Comparison of ENCODE assay signal across 20 cellular contexts in the genomic region with DNA sequence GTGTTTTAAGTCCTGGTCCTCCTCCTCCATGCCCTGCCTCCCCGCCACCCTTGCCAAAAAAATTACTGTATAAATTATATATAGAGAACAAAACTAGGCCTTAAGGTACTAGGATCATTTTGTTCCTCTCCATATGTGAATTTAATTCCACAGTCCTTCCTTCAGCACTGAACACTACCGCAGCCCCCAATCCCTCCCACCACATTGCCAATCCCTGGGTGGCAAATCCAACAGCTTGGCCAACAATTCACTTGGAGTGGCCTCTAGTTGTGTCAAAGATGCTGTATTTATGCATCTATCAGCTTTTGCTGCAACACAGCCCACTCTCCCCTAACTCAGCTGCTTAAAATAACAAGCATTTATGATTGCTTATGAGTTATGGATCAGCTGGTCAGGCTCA. TPM values are rescaled to one million over a fixed set of nuclear protein-coding genes. Genes with fewer than 3 reads are reported as not detected.
DNase-seq lines count a peak whose midpoint lies in the region; ATAC-seq and TF ChIP-seq lines count a peak whose summit lies in the region.
"Had no signal": no experiment of that assay in that cellular context is flagged by ENCODE, and none has a peak within 500 bp of the region (broad histone marks: within the 10 kb centered on the region; RNA-seq: fewer than 3 reads in every experiment).

No MANE protein-coding gene starts in this region.

- H3K4me1 ChIP-seq in heart right ventricle, result peaks cover 3 to 45% (median 22%) of the 10 kb centered on the region in 9 donors
- H3K4me1 ChIP-seq: BE2C had no signal

- H3K36me3 ChIP-seq in heart right ventricle, result peaks cover 0 to 10% (median 0%) of the 10 kb centered on the region in 9 donors
- H3K36me3 ChIP-seq: BE2C had no signal

- CTCF ChIA-PET in AG04450 (lab: Charles Lee), result no interaction called here

- H3K27ac ChIP-seq in heart right ventricle (peak overlapping the region in 6 of 10 donors; percentile 4 to 72 (median 41)), AG04450 (ENCODE audit: low read depth, low read length) (peak overlapping the region; percentile 21)

- 97 to 100% methylated on average over 2 of the region's 2 CpGs for WGBS in heart right ventricle, 2 donors

- no peaks in the 10 kb centered on the region for H3K27me3 ChIP-seq in heart right ventricle
- H3K27me3 ChIP-seq in AG04450 (ENCODE audit: control insufficient read depth, insufficient read depth, low read length), result peaks cover 4% of the 10 kb centered on the region
- H3K27me3 ChIP-seq: BE2C had no signal

- POLR2A ChIA-PET in AG04450 (lab: Yijun Ruan, JAX), result no interaction called here

- H3K9me3 ChIP-seq in heart right ventricle (no peaks in the 10 kb centered on the region), AG04450 (ENCODE audit: control insufficient read depth, insufficient read depth, low read length) (no peaks in the 10 kb centered on the region)
- H3K9me3 ChIP-seq: BE2C had no signal

- TF ChIP-seq CTCF in heart right ventricle (IDR thresholded peaks at IDR 0.05), result no peak
- TF ChIP-seq CTCF in AG04450 (IDR thresholded peaks at IDR 0.05; ENCODE audit: low read depth, low read length), result no peak

- intact Hi-C loops in heart right ventricle (cut with DNase I), result loop anchor here in 1 of 10 donors (5.0 kb wide), 1 partner anchor 78 kb away; no protein-coding TSS in a partner anchor
- intact Hi-C loops in Right ventricle myocardium superior (cut with DNase I), result no loop called here

- H3K4me3 ChIP-seq in heart right ventricle, result no peak overlapping the region
- no peak overlapping the region for H3K4me3 ChIP-seq in AG04450 (ENCODE audit: low read depth, low read length)
- H3K4me3 ChIP-seq: GM23338 had no signal

- no peak for ATAC-seq in heart right ventricle
- ATAC-seq in Right ventricle myocardium superior (ENCODE audit: poor library complexity), result no peak
- ATAC-seq: GM23338, HCT116 had no signal

- DNase-seq in heart right ventricle (no peak), Right ventricle myocardium superior (no peak), AG04450 (ENCODE audit: low read depth, low spot score) (no peak), inferior parietal cortex (ENCODE audit: extremely low spot score) (peak; percentile 40), superior temporal gyrus (ENCODE audit: extremely low spot score) (peak; percentile 42), DMS114 treated with DMSO at 0.1 percent for 48 hours (lab: John Stamatoyannopoulos, UW; ENCODE audit: unreplicated experiment) (no peak), pons (ENCODE audit: low spot score) (no peak)
- DNase-seq: 8988T; BE2C; C1 segment of cervical spinal cord; CD4-positive, CD25-positive, alpha-beta regulatory T cell; CD8-positive, alpha-beta memory T cell; COR-L47; DMS153; DMS79; GF-D8; HFFc6; IMR-90 had no signal

RNA-seq across cellular contexts. Expression of gene GPD1L, which starts 18.6 kb away (rescaled TPM):
- total RNA-seq in heart right ventricle (100 to 1,000 TPM; 120 to 349 (median 186) TPM), Right ventricle myocardium superior (273 TPM)
- polyA plus RNA-seq in heart right ventricle (10 to 100 TPM; 71.0 to 83.2 TPM), AG04450 (2011; rRNA removed) (4.8 and 6.0 TPM in 2 replicates)
- 3.5 and 5.6 TPM in 2 replicates for polyA minus RNA-seq in AG04450 (2011; rRNA and poly(A)+ RNA removed)

Comparison
In these comparisons a context has a peak if more than half of its experiments do, and no peak if none do; other contexts are left out.
1. DNase-seq: peak in inferior parietal cortex (single experiment) and superior temporal gyrus (single experiment); none in heart right ventricle (0 of 2), Right ventricle myocardium superior (single experiment), AG04450 (single experiment), DMS114 treated with DMSO at 0.1 percent for 48 hours (single experiment) and pons (single experiment).